1 cellular context compared by ENCODE assay signal in the genomic region with DNA sequence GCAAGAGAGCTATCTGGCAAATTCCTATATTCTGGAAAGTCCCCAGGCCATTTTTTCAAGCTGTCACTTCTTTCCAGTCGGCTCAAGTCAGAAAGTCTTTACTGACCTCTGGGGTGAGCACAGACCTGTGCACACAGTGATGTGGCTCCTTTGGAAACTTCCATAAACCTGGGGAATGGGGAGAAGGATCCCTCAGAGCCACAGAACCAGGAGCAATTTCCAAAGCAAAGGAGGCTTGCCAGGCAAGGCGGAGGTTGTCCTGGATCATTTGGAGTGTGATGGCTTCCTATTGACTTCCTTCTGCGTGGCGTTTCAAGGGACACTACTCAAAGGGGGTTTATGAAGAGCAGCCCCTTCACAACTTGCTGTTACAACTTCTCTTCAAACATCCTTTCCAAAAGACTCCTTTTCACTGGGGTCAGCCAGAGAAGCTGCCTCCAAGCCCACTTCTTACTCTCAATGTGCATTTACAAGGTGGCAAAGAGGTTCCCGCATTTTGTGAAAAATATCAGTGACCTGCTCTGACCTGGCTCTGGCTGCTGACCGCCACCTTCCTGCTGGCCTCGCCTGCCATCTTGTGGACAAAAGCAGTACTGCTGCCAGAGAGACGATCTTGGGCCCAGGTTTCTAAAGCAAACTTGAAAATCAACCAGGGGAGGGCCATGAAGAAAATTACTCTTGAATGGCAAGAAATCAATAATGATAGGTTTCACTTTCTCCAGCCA.
A peak's percentile ranks its signal among the peaks of the same experiment; 100 is the strongest.
TF ChIP-seq lines count a peak whose summit lies in the region.

No MANE protein-coding gene starts in this region.

TF ChIP-seq in HepG2, 621 proteins besides CTCF, POLR2A, EP300 and RAD21 (continued from another document and continues in another):
- TF ChIP-seq NR2F6 (IDR thresholded peaks at IDR 0.05) = peak; percentile 73
- peak; percentile 84 for TF ChIP-seq NR2F6 (CRISPR knock-in tag; IDR thresholded peaks at IDR 0.05)
- TF ChIP-seq ZNF225 (CRISPR knock-in tag; IDR thresholded peaks at IDR 0.05) = no peak
- TF ChIP-seq SMARCE1 (IDR thresholded peaks at IDR 0.05; ENCODE audit: borderline replicate concordance) = no peak
- TF ChIP-seq HOXD1 (CRISPR knock-in tag; IDR thresholded peaks at IDR 0.05) = no peak
- TF ChIP-seq, protein P1, sequence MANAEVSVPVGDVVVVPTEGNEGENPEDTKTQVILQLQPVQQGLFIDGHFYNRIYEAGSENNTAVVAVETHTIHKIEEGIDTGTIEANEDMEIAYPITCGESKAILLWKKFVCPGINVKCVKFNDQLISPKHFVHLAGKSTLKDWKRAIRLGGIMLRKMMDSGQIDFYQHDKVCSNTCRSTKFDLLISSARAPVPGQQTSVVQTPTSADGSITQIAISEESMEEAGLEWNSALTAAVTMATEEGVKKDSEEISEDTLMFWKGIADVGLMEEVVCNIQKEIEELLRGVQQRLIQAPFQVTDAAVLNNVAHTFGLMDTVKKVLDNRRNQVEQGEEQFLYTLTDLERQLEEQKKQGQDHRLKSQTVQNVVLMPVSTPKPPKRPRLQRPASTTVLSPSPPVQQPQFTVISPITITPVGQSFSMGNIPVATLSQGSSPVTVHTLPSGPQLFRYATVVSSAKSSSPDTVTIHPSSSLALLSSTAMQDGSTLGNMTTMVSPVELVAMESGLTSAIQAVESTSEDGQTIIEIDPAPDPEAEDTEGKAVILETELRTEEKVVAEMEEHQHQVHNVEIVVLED (CRISPR knock-in tag; IDR thresholded peaks at IDR 0.05; ENCODE audit: borderline replicate concordance) = no peak
- TF ChIP-seq ZNF556 (CRISPR knock-in tag; IDR thresholded peaks at IDR 0.05; ENCODE audit: borderline replicate concordance) = 0 out of 2 replicates have a peak, but pooled peaks have one; percentile 53
- no peak for TF ChIP-seq ZFP36 (IDR thresholded peaks at IDR 0.05; ENCODE audit: borderline replicate concordance, low read depth, low read length, partially characterized antibody)
- TF ChIP-seq ZNF138 (CRISPR knock-in tag; IDR thresholded peaks at IDR 0.05; ENCODE audit: low read depth) = no peak
- TF ChIP-seq ZNF605 (CRISPR knock-in tag; IDR thresholded peaks at IDR 0.05) = peak; percentile 91
- TF ChIP-seq CBX2 (IDR thresholded peaks at IDR 0.05; ENCODE audit: low read depth, low read length) = no peak
- no peak for TF ChIP-seq CBX2 (CRISPR knock-in tag; IDR thresholded peaks at IDR 0.05; ENCODE audit: low read depth)
- no peak for TF ChIP-seq MYNN (CRISPR knock-in tag; IDR thresholded peaks at IDR 0.05; ENCODE audit: low read depth)
- TF ChIP-seq, protein P2, sequence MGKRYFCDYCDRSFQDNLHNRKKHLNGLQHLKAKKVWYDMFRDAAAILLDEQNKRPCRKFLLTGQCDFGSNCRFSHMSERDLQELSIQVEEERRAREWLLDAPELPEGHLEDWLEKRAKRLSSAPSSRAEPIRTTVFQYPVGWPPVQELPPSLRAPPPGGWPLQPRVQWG (CRISPR knock-in tag; IDR thresholded peaks at IDR 0.05; ENCODE audit: borderline replicate concordance, low read depth) = no peak
- TF ChIP-seq JUND (CRISPR knock-in tag; IDR thresholded peaks at IDR 0.05) = no peak
- no peak for TF ChIP-seq ZFYVE20 (CRISPR knock-in tag; IDR thresholded peaks at IDR 0.05; ENCODE audit: borderline replicate concordance, low read depth)
- TF ChIP-seq ZNF569 (CRISPR knock-in tag; IDR thresholded peaks at IDR 0.05; ENCODE audit: borderline replicate concordance) = no peak
- TF ChIP-seq GABPB1 (CRISPR knock-in tag; IDR thresholded peaks at IDR 0.05) = 0 out of 2 replicates have a peak, but pooled peaks have one; percentile 5
- no peak for TF ChIP-seq SRF (IDR thresholded peaks at IDR 0.05; ENCODE audit: low read depth, low read length)
- TF ChIP-seq RFXANK (CRISPR knock-in tag; IDR thresholded peaks at IDR 0.05) = no peak
- no peak for TF ChIP-seq ZNF33B (CRISPR knock-in tag; IDR thresholded peaks at IDR 0.05)
- no peak for TF ChIP-seq CEBPB (IDR thresholded peaks at IDR 0.05; ENCODE audit: borderline replicate concordance, low read depth, low read length)
- TF ChIP-seq, protein P3, sequence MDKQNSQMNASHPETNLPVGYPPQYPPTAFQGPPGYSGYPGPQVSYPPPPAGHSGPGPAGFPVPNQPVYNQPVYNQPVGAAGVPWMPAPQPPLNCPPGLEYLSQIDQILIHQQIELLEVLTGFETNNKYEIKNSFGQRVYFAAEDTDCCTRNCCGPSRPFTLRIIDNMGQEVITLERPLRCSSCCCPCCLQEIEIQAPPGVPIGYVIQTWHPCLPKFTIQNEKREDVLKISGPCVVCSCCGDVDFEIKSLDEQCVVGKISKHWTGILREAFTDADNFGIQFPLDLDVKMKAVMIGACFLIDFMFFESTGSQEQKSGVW (CRISPR knock-in tag; IDR thresholded peaks at IDR 0.05; ENCODE audit: borderline replicate concordance) = no peak
- TF ChIP-seq, protein P4, sequence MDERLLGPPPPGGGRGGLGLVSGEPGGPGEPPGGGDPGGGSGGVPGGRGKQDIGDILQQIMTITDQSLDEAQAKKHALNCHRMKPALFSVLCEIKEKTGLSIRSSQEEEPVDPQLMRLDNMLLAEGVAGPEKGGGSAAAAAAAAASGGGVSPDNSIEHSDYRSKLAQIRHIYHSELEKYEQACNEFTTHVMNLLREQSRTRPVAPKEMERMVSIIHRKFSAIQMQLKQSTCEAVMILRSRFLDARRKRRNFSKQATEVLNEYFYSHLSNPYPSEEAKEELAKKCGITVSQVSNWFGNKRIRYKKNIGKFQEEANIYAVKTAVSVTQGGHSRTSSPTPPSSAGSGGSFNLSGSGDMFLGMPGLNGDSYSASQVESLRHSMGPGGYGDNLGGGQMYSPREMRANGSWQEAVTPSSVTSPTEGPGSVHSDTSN (CRISPR knock-in tag; IDR thresholded peaks at IDR 0.05) = no peak
- no peak for TF ChIP-seq ZKSCAN5 (CRISPR knock-in tag; IDR thresholded peaks at IDR 0.05)
- TF ChIP-seq, protein P5, sequence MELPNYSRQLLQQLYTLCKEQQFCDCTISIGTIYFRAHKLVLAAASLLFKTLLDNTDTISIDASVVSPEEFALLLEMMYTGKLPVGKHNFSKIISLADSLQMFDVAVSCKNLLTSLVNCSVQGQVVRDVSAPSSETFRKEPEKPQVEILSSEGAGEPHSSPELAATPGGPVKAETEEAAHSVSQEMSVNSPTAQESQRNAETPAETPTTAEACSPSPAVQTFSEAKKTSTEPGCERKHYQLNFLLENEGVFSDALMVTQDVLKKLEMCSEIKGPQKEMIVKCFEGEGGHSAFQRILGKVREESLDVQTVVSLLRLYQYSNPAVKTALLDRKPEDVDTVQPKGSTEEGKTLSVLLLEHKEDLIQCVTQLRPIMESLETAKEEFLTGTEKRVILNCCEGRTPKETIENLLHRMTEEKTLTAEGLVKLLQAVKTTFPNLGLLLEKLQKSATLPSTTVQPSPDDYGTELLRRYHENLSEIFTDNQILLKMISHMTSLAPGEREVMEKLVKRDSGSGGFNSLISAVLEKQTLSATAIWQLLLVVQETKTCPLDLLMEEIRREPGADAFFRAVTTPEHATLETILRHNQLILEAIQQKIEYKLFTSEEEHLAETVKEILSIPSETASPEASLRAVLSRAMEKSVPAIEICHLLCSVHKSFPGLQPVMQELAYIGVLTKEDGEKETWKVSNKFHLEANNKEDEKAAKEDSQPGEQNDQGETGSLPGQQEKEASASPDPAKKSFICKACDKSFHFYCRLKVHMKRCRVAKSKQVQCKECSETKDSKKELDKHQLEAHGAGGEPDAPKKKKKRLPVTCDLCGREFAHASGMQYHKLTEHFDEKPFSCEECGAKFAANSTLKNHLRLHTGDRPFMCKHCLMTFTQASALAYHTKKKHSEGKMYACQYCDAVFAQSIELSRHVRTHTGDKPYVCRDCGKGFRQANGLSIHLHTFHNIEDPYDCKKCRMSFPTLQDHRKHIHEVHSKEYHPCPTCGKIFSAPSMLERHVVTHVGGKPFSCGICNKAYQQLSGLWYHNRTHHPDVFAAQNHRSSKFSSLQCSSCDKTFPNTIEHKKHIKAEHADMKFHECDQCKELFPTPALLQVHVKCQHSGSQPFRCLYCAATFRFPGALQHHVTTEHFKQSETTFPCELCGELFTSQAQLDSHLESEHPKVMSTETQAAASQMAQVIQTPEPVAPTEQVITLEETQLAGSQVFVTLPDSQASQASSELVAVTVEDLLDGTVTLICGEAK (IDR thresholded peaks at IDR 0.05) = no peak
- TF ChIP-seq, protein P5 (CRISPR knock-in tag; IDR thresholded peaks at IDR 0.05) = no peak
- TF ChIP-seq REPIN1 (CRISPR knock-in tag; IDR thresholded peaks at IDR 0.05; ENCODE audit: borderline replicate concordance, low read depth) = peak; percentile 90; the same call in 1 of the 2 replicates
- TF ChIP-seq, protein P6, sequence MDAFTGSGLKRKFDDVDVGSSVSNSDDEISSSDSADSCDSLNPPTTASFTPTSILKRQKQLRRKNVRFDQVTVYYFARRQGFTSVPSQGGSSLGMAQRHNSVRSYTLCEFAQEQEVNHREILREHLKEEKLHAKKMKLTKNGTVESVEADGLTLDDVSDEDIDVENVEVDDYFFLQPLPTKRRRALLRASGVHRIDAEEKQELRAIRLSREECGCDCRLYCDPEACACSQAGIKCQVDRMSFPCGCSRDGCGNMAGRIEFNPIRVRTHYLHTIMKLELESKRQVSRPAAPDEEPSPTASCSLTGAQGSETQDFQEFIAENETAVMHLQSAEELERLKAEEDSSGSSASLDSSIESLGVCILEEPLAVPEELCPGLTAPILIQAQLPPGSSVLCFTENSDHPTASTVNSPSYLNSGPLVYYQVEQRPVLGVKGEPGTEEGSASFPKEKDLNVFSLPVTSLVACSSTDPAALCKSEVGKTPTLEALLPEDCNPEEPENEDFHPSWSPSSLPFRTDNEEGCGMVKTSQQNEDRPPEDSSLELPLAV (CRISPR knock-in tag; conservative IDR thresholded peaks at IDR 0.05; ENCODE audit: low read depth) = no peak
- TF ChIP-seq HDAC6 (IDR thresholded peaks at IDR 0.05; ENCODE audit: low read depth, low read length) = no peak
- TF ChIP-seq, protein P7, sequence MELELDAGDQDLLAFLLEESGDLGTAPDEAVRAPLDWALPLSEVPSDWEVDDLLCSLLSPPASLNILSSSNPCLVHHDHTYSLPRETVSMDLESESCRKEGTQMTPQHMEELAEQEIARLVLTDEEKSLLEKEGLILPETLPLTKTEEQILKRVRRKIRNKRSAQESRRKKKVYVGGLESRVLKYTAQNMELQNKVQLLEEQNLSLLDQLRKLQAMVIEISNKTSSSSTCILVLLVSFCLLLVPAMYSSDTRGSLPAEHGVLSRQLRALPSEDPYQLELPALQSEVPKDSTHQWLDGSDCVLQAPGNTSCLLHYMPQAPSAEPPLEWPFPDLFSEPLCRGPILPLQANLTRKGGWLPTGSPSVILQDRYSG (CRISPR knock-in tag; IDR thresholded peaks at IDR 0.05) = no peak
- peak; percentile 42; the same call in 1 of the 2 replicates for TF ChIP-seq ZNF292 (CRISPR knock-in tag; IDR thresholded peaks at IDR 0.05; ENCODE audit: borderline replicate concordance, low read depth)
- no peak for TF ChIP-seq ZBTB8A (CRISPR knock-in tag; IDR thresholded peaks at IDR 0.05; ENCODE audit: borderline replicate concordance, low read depth)
- TF ChIP-seq ZNF7 (CRISPR knock-in tag; IDR thresholded peaks at IDR 0.05) = no peak
- TF ChIP-seq, protein P8, sequence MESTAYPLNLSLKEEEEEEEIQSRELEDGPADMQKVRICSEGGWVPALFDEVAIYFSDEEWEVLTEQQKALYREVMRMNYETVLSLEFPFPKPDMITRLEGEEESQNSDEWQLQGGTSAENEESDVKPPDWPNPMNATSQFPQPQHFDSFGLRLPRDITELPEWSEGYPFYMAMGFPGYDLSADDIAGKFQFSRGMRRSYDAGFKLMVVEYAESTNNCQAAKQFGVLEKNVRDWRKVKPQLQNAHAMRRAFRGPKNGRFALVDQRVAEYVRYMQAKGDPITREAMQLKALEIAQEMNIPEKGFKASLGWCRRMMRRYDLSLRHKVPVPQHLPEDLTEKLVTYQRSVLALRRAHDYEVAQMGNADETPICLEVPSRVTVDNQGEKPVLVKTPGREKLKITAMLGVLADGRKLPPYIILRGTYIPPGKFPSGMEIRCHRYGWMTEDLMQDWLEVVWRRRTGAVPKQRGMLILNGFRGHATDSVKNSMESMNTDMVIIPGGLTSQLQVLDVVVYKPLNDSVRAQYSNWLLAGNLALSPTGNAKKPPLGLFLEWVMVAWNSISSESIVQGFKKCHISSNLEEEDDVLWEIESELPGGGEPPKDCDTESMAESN (CRISPR knock-in tag; conservative IDR thresholded peaks at IDR 0.05) = no peak
- TF ChIP-seq ZNF20 (CRISPR knock-in tag; IDR thresholded peaks at IDR 0.05) = no peak
- TF ChIP-seq ZNF484 (CRISPR knock-in tag; IDR thresholded peaks at IDR 0.05; ENCODE audit: borderline replicate concordance, low read depth) = no peak
- no peak for TF ChIP-seq ZNF251 (CRISPR knock-in tag; IDR thresholded peaks at IDR 0.05)
- TF ChIP-seq TOPORS (CRISPR knock-in tag; IDR thresholded peaks at IDR 0.05) = no peak
- no peak for TF ChIP-seq ZNF83 (CRISPR knock-in tag; IDR thresholded peaks at IDR 0.05; ENCODE audit: borderline replicate concordance)
